1 cellular context compared by ENCODE assay signal in genomic region chr10:8095962-8096361, GRCh38.
TF ChIP-seq lines count a peak whose summit lies in the region.

No MANE protein-coding gene starts in this region.

TF ChIP-seq in IMR-90, 13 proteins besides CTCF, POLR2A, EP300 and RAD21 (continued from another document):
- no peak for TF ChIP-seq RCOR1 (IDR thresholded peaks at IDR 0.05; ENCODE audit: insufficient replicate concordance, low read length)
- TF ChIP-seq ELK1 (IDR thresholded peaks at IDR 0.05; ENCODE audit: borderline replicate concordance, low read depth, low read length): no peak
